1 cellular context compared by ENCODE assay signal in the genomic region with DNA sequence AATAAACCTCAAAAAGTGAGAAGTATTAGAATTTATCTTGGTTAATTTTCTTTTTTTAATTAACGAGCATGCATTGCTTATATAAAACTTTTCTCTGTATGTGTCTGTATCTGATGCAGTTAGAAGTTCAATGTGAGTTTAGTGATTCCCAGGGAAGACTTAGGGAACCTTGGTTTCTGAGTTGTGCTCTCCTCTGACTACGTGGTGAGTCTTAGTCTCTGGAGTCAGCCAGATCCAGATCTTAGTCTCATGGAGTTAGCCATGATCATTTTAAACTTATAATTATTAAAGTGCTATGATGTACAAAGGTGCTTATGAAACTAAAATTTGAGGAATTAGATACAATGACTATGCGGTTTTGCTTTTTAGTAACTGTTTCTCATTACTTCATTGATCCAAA.
TF ChIP-seq lines count a peak whose summit lies in the region.

No MANE protein-coding gene starts in this region.

TF ChIP-seq in SK-N-SH, 30 proteins besides CTCF, POLR2A, EP300 and RAD21:
- TF ChIP-seq RXRA (IDR thresholded peaks at IDR 0.05; ENCODE audit: borderline replicate concordance, low read depth), result no peak
- TF ChIP-seq JUND (IDR thresholded peaks at IDR 0.05), result no peak
- no peak for TF ChIP-seq GABPA (IDR thresholded peaks at IDR 0.05; ENCODE audit: low read depth)
- TF ChIP-seq ZBTB33 (IDR thresholded peaks at IDR 0.05; ENCODE audit: borderline replicate concordance, low read depth), result no peak
- TF ChIP-seq, protein P1, sequence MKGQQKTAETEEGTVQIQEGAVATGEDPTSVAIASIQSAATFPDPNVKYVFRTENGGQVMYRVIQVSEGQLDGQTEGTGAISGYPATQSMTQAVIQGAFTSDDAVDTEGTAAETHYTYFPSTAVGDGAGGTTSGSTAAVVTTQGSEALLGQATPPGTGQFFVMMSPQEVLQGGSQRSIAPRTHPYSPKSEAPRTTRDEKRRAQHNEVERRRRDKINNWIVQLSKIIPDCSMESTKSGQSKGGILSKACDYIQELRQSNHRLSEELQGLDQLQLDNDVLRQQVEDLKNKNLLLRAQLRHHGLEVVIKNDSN (IDR thresholded peaks at IDR 0.05; ENCODE audit: borderline replicate concordance, low read depth), result no peak
- TF ChIP-seq POLR2AphosphoS5 (IDR thresholded peaks at IDR 0.05; ENCODE audit: low read depth, low read length), result no peak
- TF ChIP-seq EZH2phosphoT487 (IDR thresholded peaks at IDR 0.05; ENCODE audit: borderline replicate concordance, low read depth), result no peak
- no peak for TF ChIP-seq TEAD4 (IDR thresholded peaks at IDR 0.05; ENCODE audit: borderline replicate concordance, insufficient read depth)
- no peak for TF ChIP-seq IRF3 (IDR thresholded peaks at IDR 0.05; ENCODE audit: low read depth, low read length)
- TF ChIP-seq NRF1 (IDR thresholded peaks at IDR 0.05; ENCODE audit: low read depth, low read length), result no peak
- TF ChIP-seq ELF1 (IDR thresholded peaks at IDR 0.05), result no peak
- TF ChIP-seq, protein P2, sequence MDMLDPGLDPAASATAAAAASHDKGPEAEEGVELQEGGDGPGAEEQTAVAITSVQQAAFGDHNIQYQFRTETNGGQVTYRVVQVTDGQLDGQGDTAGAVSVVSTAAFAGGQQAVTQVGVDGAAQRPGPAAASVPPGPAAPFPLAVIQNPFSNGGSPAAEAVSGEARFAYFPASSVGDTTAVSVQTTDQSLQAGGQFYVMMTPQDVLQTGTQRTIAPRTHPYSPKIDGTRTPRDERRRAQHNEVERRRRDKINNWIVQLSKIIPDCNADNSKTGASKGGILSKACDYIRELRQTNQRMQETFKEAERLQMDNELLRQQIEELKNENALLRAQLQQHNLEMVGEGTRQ (IDR thresholded peaks at IDR 0.05; ENCODE audit: borderline replicate concordance, low read depth, low read length), result no peak
- TF ChIP-seq MXI1 (IDR thresholded peaks at IDR 0.05; ENCODE audit: low read depth, low read length), result no peak
- no peak for TF ChIP-seq TAF1 (IDR thresholded peaks at IDR 0.05; ENCODE audit: borderline replicate concordance, low read depth, low read length)
- TF ChIP-seq SMC3 (IDR thresholded peaks at IDR 0.05; ENCODE audit: low read depth, low read length), result no peak
- no peak for TF ChIP-seq RCOR1 (IDR thresholded peaks at IDR 0.05; ENCODE audit: low read length)
- no peak for TF ChIP-seq REST (IDR thresholded peaks at IDR 0.05; ENCODE audit: low read depth, low read length)
- no peak for TF ChIP-seq GATA2 (CRISPR knock-in tag; IDR thresholded peaks at IDR 0.05)
- TF ChIP-seq SIN3A (IDR thresholded peaks at IDR 0.05; ENCODE audit: borderline replicate concordance, low read depth, low read length), result no peak
- no peak for TF ChIP-seq FOSL2 (IDR thresholded peaks at IDR 0.05; ENCODE audit: borderline replicate concordance, low read depth)
